In the genomic region with DNA sequence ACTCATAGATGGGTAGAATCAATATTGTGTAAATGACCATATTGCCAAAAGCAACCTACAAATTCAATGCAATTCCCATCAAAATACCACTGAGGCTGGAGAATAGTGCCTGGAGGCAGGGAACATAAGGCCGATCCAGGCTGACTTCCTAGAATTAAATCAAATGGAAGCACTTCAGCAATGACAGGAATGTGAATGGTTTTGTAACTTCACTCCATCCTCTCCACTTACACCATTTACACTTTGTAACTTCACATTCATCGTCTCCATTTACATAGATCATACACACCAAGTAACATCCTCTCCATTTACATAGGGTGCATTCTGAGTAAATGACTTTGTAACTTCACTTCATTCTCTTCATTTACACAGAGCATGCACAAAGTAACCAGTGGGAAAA, we compare ENCODE assay signal across 1 cellular context.
TF ChIP-seq lines count a peak whose summit lies in the region.

No MANE protein-coding gene starts in this region.

TF ChIP-seq in K562, 482 proteins besides CTCF, POLR2A, EP300 and RAD21 (continued from another document):
- TF ChIP-seq MAX (CRISPR knock-in tag; IDR thresholded peaks at IDR 0.05) (no peak), FOXM1 (IDR thresholded peaks at IDR 0.05; ENCODE audit: low read depth) (no peak), FOXM1 (CRISPR knock-in tag; IDR thresholded peaks at IDR 0.05; ENCODE audit: low read depth) (no peak)
